ENCODE assay signal across 18 cellular contexts in the genomic region with DNA sequence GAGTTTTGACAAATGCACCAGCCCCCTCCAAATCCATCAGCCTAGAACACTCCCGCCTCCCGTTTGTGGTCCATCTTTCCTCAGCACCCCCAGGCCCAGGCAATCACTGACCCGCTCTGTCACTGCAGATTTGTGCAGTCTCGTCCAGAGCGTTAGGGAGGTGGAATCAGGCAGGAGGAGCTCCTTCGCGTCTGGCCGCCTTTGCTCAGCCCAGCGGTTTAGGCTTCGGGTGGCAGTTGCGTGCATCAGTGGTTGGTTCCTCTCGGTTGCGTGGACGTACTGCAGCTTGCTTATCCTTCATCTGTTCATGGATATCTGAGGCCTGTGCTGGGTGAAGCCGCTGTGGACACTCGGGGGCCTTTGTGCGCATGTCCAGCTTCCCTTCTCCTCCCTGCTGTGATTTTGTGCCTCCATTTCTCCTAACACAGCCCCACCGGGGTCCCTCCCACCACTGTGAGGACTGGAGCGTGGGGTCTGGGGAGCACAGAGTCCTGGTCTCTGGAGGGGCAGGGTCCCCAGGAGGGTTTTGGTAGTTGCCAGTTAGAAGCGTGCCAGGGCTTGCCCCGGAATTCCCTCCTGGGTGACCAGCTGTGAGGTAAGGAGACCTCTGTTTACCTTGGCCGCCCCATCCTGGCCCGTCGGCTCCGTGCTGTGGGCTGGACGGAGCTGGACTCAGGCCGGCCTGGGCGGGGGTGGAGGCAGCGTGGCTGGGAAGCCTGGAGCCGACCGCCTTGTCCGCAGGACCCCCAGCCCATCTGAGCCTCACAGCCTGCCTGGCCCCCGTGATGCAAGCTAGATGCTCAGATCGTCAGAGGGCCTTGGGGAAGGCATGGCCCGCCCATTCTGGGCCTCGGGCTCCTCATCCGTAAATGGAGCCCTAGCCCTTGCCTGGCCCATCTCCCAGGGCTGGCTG. TPM values are rescaled to one million over a fixed set of nuclear protein-coding genes. Genes with fewer than 3 reads are reported as not detected.
DNase-seq lines count a peak whose midpoint lies in the region; ATAC-seq, FAIRE-seq and TF ChIP-seq lines count a peak whose summit lies in the region.
"Had no signal": no experiment of that assay in that cellular context is flagged by ENCODE, and none has a peak within 500 bp of the region (broad histone marks: within the 10 kb centered on the region; RNA-seq: fewer than 3 reads in every experiment).

No MANE protein-coding gene starts in this region.

- H3K36me3 ChIP-seq in body of pancreas (replicated peaks in 1 of 2; ENCODE audit: insufficient read depth in 1 of 2, low read depth in 2 of 2): no peaks in the 10 kb centered on the region
- H3K36me3 ChIP-seq in pancreas: no peaks in the 10 kb centered on the region
- H3K36me3 ChIP-seq: ovary had no signal

- DNase-seq in Caki2 (ENCODE audit: low read depth) (peak; percentile 2), KBM-7 (peak; percentile 59), body of pancreas (peak in 2 of 4 donors; percentile 57 to 59), pancreas (peak in 2 of 6 donors; percentile 53 to 82), ureter (ENCODE audit: low spot score) (no peak), GM03348 (ENCODE audit: low spot score) (no peak)
- DNase-seq: activated CD4-positive, CD25-positive, alpha-beta regulatory T cell; activated effector memory CD4-positive, alpha-beta T cell treated with anti-CD3 and anti-CD28 coated beads, Interleukin-2, amount 50 U/mL, for 16 hours; mucosa of descending colon; NCI-H774; ovary had no signal

- H3K27ac ChIP-seq in body of pancreas (no peak overlapping the region), pancreas (no peak overlapping the region)
- H3K27ac ChIP-seq: ovary had no signal

- no peak for TF ChIP-seq CTCF in body of pancreas (IDR thresholded peaks at IDR 0.05)
- TF ChIP-seq CTCF in pancreas (IDR thresholded peaks at IDR 0.05): no peak

- H3K9me3 ChIP-seq in body of pancreas (no peaks in the 10 kb centered on the region), pancreas (no peaks in the 10 kb centered on the region)
- H3K9me3 ChIP-seq: mucosa of descending colon, ovary had no signal

- no peak for FAIRE-seq in pancreas (lab: Jason Lieb, UNC)
- FAIRE-seq: astrocyte, GM12878, H54 had no signal

- ATAC-seq in body of pancreas (peak; percentile 58), pancreas (peak; percentile 44 to 69 (median 58)), HG03354 (IDR thresholded peaks at IDR 0.05; ENCODE audit: poor library complexity, severe bottlenecking, unreplicated experiment) (no peak)
- ATAC-seq: esophagus mucosa, GM12878, mucosa of descending colon had no signal

- intact Hi-C loops in body of pancreas (cut with DNase I) (no loop called here), pancreas (cut with DNase I) (no loop called here)

- H3K4me3 ChIP-seq in body of pancreas (no peak overlapping the region), pancreas (no peak overlapping the region)
- H3K4me3 ChIP-seq: GM12878, mucosa of descending colon, ovary had no signal

- TF ChIP-seq POLR2A in body of pancreas (IDR thresholded peaks at IDR 0.05): no peak

- 68 to 87% methylated on average over 20 to 36 of the region's 37 CpGs for WGBS in body of pancreas, 2 donors
- 74% methylated on average over 32 to 37 of the region's 37 CpGs for WGBS in pancreas, 2 donors

- in situ Hi-C loops in Caki2 (cut with HindIII; ENCODE audit: low pct_unique_long_range_greater_than_20kb, low sequenced_read_pairs): no loop called here
- in situ Hi-C loops in KBM-7 (cut with MboI; ENCODE audit: low pct_unique_long_range_greater_than_20kb, low sequenced_read_pairs): no loop called here

- peaks cover 16% of the 10 kb centered on the region for H3K4me1 ChIP-seq in body of pancreas
- peaks cover 0 to 3% (median 0%) of the 10 kb centered on the region in 3 donors for H3K4me1 ChIP-seq in pancreas

- H3K27me3 ChIP-seq in body of pancreas (no peaks in the 10 kb centered on the region), pancreas (no peaks in the 10 kb centered on the region)
- H3K27me3 ChIP-seq: ovary had no signal

RNA-seq across cellular contexts. Expression of gene P2RX1, which starts 4.9 kb away (rescaled TPM):
- total RNA-seq in Caki2 (2014; rRNA removed; shearing (Covaris generic); ENCODE audit: low replicate concordance): not detected in 2 replicates
- total RNA-seq in body of pancreas (10 to 100 TPM; 39.2 to 45.4 TPM), pancreas (10 to 100 TPM; 17.7 to 41.8 (median 24.9) TPM), ureter (44.3 TPM)
- 10 to 100 TPM; 21.8 to 37.1 TPM for polyA plus RNA-seq in pancreas
- total RNA-seq: activated CD8-positive, alpha-beta memory T cell treated with anti-CD3 and anti-CD28 coated beads for 36 hours; astrocyte; kidney epithelial cell had no signal

RNA-seq across cellular contexts. Expression of gene CAMKK1, which starts 28.3 kb away (rescaled TPM):
- total RNA-seq in Caki2 (2014; rRNA removed; shearing (Covaris generic); ENCODE audit: low replicate concordance): 9.7 and 13.6 TPM in 2 replicates
- 1 to 10 TPM; 9.2 to 9.3 TPM for total RNA-seq in body of pancreas
- total RNA-seq in pancreas: 10 to 100 TPM in 1 of 6 donors, 1 to 10 TPM in 5; 4.2 to 11.9 (median 5.0) TPM
- 10 to 100 TPM; 17.1 to 23.0 TPM for polyA plus RNA-seq in pancreas
- 7.8 TPM for total RNA-seq in ureter

RNA-seq across cellular contexts. Expression of gene ATP2A3, which starts 43.0 kb away (rescaled TPM):
- 5.0 and 7.7 TPM in 2 replicates for total RNA-seq in Caki2 (2014; rRNA removed; shearing (Covaris generic); ENCODE audit: low replicate concordance)
- total RNA-seq in body of pancreas (10 to 100 TPM; 43.8 to 49.5 TPM), pancreas (10 to 100 TPM; 17.8 to 60.3 (median 35.1) TPM), ureter (36.3 TPM)
- polyA plus RNA-seq in pancreas: 10 to 100 TPM; 52.9 to 67.7 TPM

Comparison
In these comparisons a context has a peak if more than half of its experiments do, and no peak if none do; other contexts are left out.
1. DNase-seq: peak in Caki2 (single experiment) and KBM-7 (single experiment); none in ureter (single experiment) and GM03348 (single experiment).
2. RNA of gene P2RX1, which starts 4.9 kb away (total RNA-seq): 39.2 to 45.4 TPM in body of pancreas, 44.3 TPM in ureter (single experiment) and 17.7 to 41.8 TPM in pancreas; not detected in Caki2; every median in the first group is over 10 times any median in the second.